Comparison of ENCODE assay signal across 8 cellular contexts in genomic region chr3:179347108-179347382, GRCh38. TPM values are rescaled to one million over a fixed set of nuclear protein-coding genes. Genes with fewer than 3 reads are reported as not detected.
DNase-seq lines count a peak whose midpoint lies in the region; ATAC-seq, FAIRE-seq and TF ChIP-seq lines count a peak whose summit lies in the region.

No MANE protein-coding gene starts in this region.

- peaks cover 31% of the 10 kb centered on the region for H3K36me3 Mint-ChIP-seq in Calu3 (ENCODE audit: insufficient read depth, unreplicated experiment)

- H3K27ac ChIP-seq in SJCRH30 (no peak overlapping the region; the same call in 1 of the 2 replicates), pancreas (peak overlapping the region; percentile 74 to 85 (median 78))

- no peak for TF ChIP-seq CTCF in Calu3 (IDR thresholded peaks at IDR 0.05; ENCODE audit: unreplicated experiment)
- no peak for TF ChIP-seq CTCF in fibroblast of mammary gland (conservative IDR thresholded peaks at IDR 0.05; ENCODE audit: control insufficient read depth, insufficient read depth, low read depth, low read length)
- no peak for TF ChIP-seq CTCF in pancreas (IDR thresholded peaks at IDR 0.05)

- peak overlapping the region; percentile 99 for H3K4me3 Mint-ChIP-seq in Calu3 (ENCODE audit: low read depth, unreplicated experiment)

- H3K36me3 ChIP-seq in SJCRH30 (0 out of 2 replicates have a peak, but pooled peaks cover 2% of the 10 kb centered on the region), pancreas (peaks cover 0 to 4% (median 0%) of the 10 kb centered on the region in 3 donors)

- H3K4me1 Mint-ChIP-seq in Calu3 (ENCODE audit: low read depth, unreplicated experiment) = peaks cover 7% of the 10 kb centered on the region

- no peaks in the 10 kb centered on the region for H3K27me3 ChIP-seq in SJCRH30
- H3K27me3 ChIP-seq in pancreas = no peaks in the 10 kb centered on the region

- H3K9me3 ChIP-seq in SJCRH30 (replicated peaks) (no peaks in the 10 kb centered on the region), pancreas (no peaks in the 10 kb centered on the region)

- DNase-seq in Calu3 (no peak), SJCRH30 (no peak), fibroblast of mammary gland (ENCODE audit: low read depth) (no peak), pancreas (no peak), SHP77 treated with DMSO at 0.1 percent for 48 hours (lab: John Stamatoyannopoulos, UW) (no peak), DMS153 treated with DMSO at 0.1 percent for 48 hours (lab: John Stamatoyannopoulos, UW; ENCODE audit: unreplicated experiment) (no peak)

- H3K27me3 Mint-ChIP-seq in Calu3 (ENCODE audit: unreplicated experiment) = no peaks in the 10 kb centered on the region

- H3K4me1 ChIP-seq in SJCRH30 (no peaks in the 10 kb centered on the region), pancreas (peaks cover 0 to 10% (median 6%) of the 10 kb centered on the region in 3 donors)

- no peaks in the 10 kb centered on the region for H3K9me3 Mint-ChIP-seq in Calu3 (ENCODE audit: low read depth, unreplicated experiment)

- peak overlapping the region; percentile 96 for H3K27ac Mint-ChIP-seq in Calu3 (ENCODE audit: unreplicated experiment)

- ATAC-seq in pancreas (no peak), HG03196 (IDR thresholded peaks at IDR 0.05; ENCODE audit: unreplicated experiment) (no peak), HG02678 (IDR thresholded peaks at IDR 0.05; ENCODE audit: unreplicated experiment) (no peak)

- FAIRE-seq in pancreas (lab: Jason Lieb, UNC) = no peak

- peak overlapping the region; percentile 79 for H3K4me3 ChIP-seq in SJCRH30
- H3K4me3 ChIP-seq in fibroblast of mammary gland (ENCODE audit: control insufficient read depth, low read depth, low read length) = peak overlapping the region; percentile 85
- H3K4me3 ChIP-seq in pancreas = peak overlapping the region; percentile 72 to 77 (median 75)

- 3 to 5% methylated on average over 11 to 12 of the region's 12 CpGs for WGBS in pancreas, 2 donors

- no TSS peak for BruUV-seq in Calu3 (replicated peaks; lab: Mats Ljungman, UMichigan)

- intact Hi-C loops in Calu3 (cut with micrococcal nuclease; ENCODE audit: unreplicated experiment) (loop anchor here (2.0 to 5.0 kb wide), 2 partner anchors 22 to 215 kb away; partner anchors contain the start of gene ACTL6A), pancreas (cut with DNase I) (no loop called here)

- CTCF ChIA-PET in Calu3 (lab: Charles Lee) = interaction anchor here (0.6 to 2.2 kb wide), 4 partner anchors 24 to 1085 kb away, joined by 3 to 6 read pairs (median 4); partner anchors contain the start of genes ZMAT3 and ZNF639

RNA-seq across cellular contexts. Expression of gene MFN1, which starts 0.5 kb away (rescaled TPM):
- total RNA-seq in Calu3 (2022) = 79.9 and 86.2 TPM in 2 replicates
- 40.5 and 42.1 TPM in 2 replicates for total RNA-seq in SJCRH30 (2014; rRNA removed; shearing (Covaris generic))
- 10 to 100 TPM; 29.5 to 44.4 (median 35.2) TPM for total RNA-seq in pancreas
- polyA plus RNA-seq in pancreas = 10 to 100 TPM; 12.6 to 24.5 TPM

RNA-seq across cellular contexts. Expression of gene ZNF639, which starts 24.2 kb away (rescaled TPM):
- total RNA-seq in Calu3 (2022) = 48.0 and 52.1 TPM in 2 replicates
- 53.4 and 59.2 TPM in 2 replicates for total RNA-seq in SJCRH30 (2014; rRNA removed; shearing (Covaris generic))
- 10 to 100 TPM in 5 of 6 donors, 1 to 10 TPM in 1; 9.9 to 18.2 (median 13.2) TPM for total RNA-seq in pancreas
- polyA plus RNA-seq in pancreas = 10 to 100 TPM in 1 of 2 donors, 1 to 10 TPM in 1; 7.4 to 15.3 TPM
